Comparison of ENCODE assay signal across 14 cellular contexts in the genomic region with DNA sequence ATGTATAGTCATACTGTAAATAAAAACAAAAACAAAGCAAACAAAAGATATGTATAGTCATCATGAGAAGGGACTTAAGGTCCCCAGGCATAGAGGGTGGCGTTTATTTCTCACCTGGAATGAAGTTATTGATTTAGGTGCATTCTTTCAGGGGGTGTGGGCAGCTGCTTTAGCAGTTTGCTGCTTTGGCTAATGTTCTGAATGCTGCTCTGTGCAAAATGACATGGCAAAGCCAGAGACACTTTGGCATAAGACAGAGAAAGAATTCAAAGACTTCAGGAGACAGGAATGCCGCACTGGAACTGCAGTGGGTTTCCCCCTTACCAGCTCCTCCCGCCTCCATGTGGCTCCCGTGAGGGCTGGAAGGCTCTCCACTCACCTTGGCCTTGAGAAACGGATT. TPM values are rescaled to one million over a fixed set of nuclear protein-coding genes. Genes with fewer than 3 reads are reported as not detected.
A peak's percentile ranks its signal among the peaks of the same experiment; 100 is the strongest.
DNase-seq lines count a peak whose midpoint lies in the region; ATAC-seq and TF ChIP-seq lines count a peak whose summit lies in the region.
"Had no signal": no experiment of that assay in that cellular context is flagged by ENCODE, and none has a peak within 500 bp of the region (broad histone marks: within the 10 kb centered on the region; RNA-seq: fewer than 3 reads in every experiment).

No MANE protein-coding gene starts in this region.

- TF ChIP-seq CTCF in Caco-2 (IDR thresholded peaks at IDR 0.05; ENCODE audit: insufficient read depth in 1 of 2, low read depth in 1 of 2, low read length in 1 of 2, severe bottlenecking in 1 of 2, unreplicated experiment in 1 of 2) (no peak), PC-3 (conservative IDR thresholded peaks at IDR 0.05; ENCODE audit: low read depth, low read length) (no peak), progenitor cell of endocrine pancreas (IDR thresholded peaks at IDR 0.05; ENCODE audit: unreplicated experiment) (no peak), dorsolateral prefrontal cortex (IDR thresholded peaks at IDR 0.05 in 54 of 56, conservative IDR thresholded peaks at IDR 0.05 in 2 of 56; ENCODE audit: low read depth in 1 of 56, partially characterized antibody in 56 of 56) (no peak)

- BruUV-seq in Caco-2 (replicated peaks; lab: Mats Ljungman, UMichigan) (no TSS peak), PC-3 (replicated peaks; lab: Mats Ljungman, UMichigan) (no TSS peak)

- H3K27me3 ChIP-seq in Caco-2 (replicated peaks; ENCODE audit: control insufficient read depth, insufficient read depth, low read length): no peaks in the 10 kb centered on the region
- H3K27me3 ChIP-seq in PC-3 (ENCODE audit: low read length): peaks cover 65% of the 10 kb centered on the region
- H3K27me3 ChIP-seq in dorsolateral prefrontal cortex: no peaks in the 10 kb centered on the region

- no peaks in the 10 kb centered on the region for H4K20me1 ChIP-seq in PC-3 (ENCODE audit: low read length)

- peaks cover 17% of the 10 kb centered on the region for H3K27me3 Mint-ChIP-seq in Caco-2 (ENCODE audit: insufficient read depth, unreplicated experiment)
- peaks cover 4% of the 10 kb centered on the region for H3K27me3 Mint-ChIP-seq in progenitor cell of endocrine pancreas

- H3K4me1 ChIP-seq in Caco-2 (peaks cover 10% of the 10 kb centered on the region), PC-3 (ENCODE audit: insufficient read depth, low read length) (no peaks in the 10 kb centered on the region)
- H3K4me1 ChIP-seq: SJSA1 had no signal

- POLR2A ChIA-PET in Caco-2 (lab: Charles Lee) (no interaction called here), PC-3 (lab: Charles Lee; ENCODE audit: unreplicated experiment) (no interaction called here)

- no peaks in the 10 kb centered on the region for H3K9me3 Mint-ChIP-seq in Caco-2 (ENCODE audit: unreplicated experiment)
- H3K9me3 Mint-ChIP-seq in progenitor cell of endocrine pancreas (ENCODE audit: low read depth): no peaks in the 10 kb centered on the region
- H3K9me3 Mint-ChIP-seq: CD4-positive, alpha-beta memory T cell had no signal

- no peak overlapping the region for H3K4me2 ChIP-seq in PC-3 (ENCODE audit: low read length)

- no peak overlapping the region for H3K4me3 ChIP-seq in Caco-2 (ENCODE audit: low read depth, low read length)
- H3K4me3 ChIP-seq in PC-3 (ENCODE audit: low read length): no peak overlapping the region
- no peak overlapping the region for H3K4me3 ChIP-seq in dorsolateral prefrontal cortex
- H3K4me3 ChIP-seq: SJSA1 had no signal

- no peak overlapping the region for H3K4me3 Mint-ChIP-seq in Caco-2 (ENCODE audit: unreplicated experiment)
- peak overlapping the region; percentile 11 for H3K4me3 Mint-ChIP-seq in progenitor cell of endocrine pancreas (ENCODE audit: low read depth)
- H3K4me3 Mint-ChIP-seq: CD4-positive, alpha-beta memory T cell had no signal

- H3K9me3 ChIP-seq in Caco-2: no peaks in the 10 kb centered on the region
- H3K9me3 ChIP-seq in PC-3 (ENCODE audit: low read length): no peaks in the 10 kb centered on the region
- H3K9me3 ChIP-seq: SJSA1 had no signal

- CTCF ChIA-PET in Caco-2 (lab: Charles Lee) (no interaction called here), PC-3 (lab: Charles Lee) (no interaction called here)

- no peak overlapping the region for H3K9ac ChIP-seq in PC-3 (ENCODE audit: low read length)

- no peaks in the 10 kb centered on the region for H3K79me2 ChIP-seq in PC-3 (ENCODE audit: low read length)

- H3K36me3 ChIP-seq in Caco-2 (ENCODE audit: control insufficient read depth, insufficient read depth, low read length): no peaks in the 10 kb centered on the region
- H3K36me3 ChIP-seq in PC-3 (ENCODE audit: low read depth, low read length): no peaks in the 10 kb centered on the region
- H3K36me3 ChIP-seq: SJSA1 had no signal

- H3K27ac Mint-ChIP-seq in Caco-2 (ENCODE audit: unreplicated experiment): peak overlapping the region; percentile 1
- H3K27ac Mint-ChIP-seq in progenitor cell of endocrine pancreas: peak overlapping the region; percentile 95
- H3K27ac Mint-ChIP-seq: CD4-positive, alpha-beta memory T cell had no signal

- no peak overlapping the region for H2AFZ ChIP-seq in PC-3 (ENCODE audit: low read length)

- no peak for DNase-seq in Caco-2
- peak; percentile 43 for DNase-seq in PC-3
- peak; percentile 12 for DNase-seq in kidney tubule cell (ENCODE audit: low spot score)
- no peak for DNase-seq in progenitor cell of endocrine pancreas (ENCODE audit: low spot score, unreplicated experiment)
- DNase-seq in dorsolateral prefrontal cortex: no peak
- DNase-seq in stimulated activated CD4-positive, alpha-beta T cell treated with anti-CD3 and anti-CD28 coated beads, Interleukin-4, amount 100 ng/mL, for 1 hour: no peak
- no peak for DNase-seq in NCI-H510A treated with DMSO at 0.1 percent for 48 hours (lab: John Stamatoyannopoulos, UW)
- DNase-seq in medulla oblongata (ENCODE audit: extremely low spot score): no peak
- DNase-seq: CD4-positive, alpha-beta memory T cell; IMR-90; NCI-H187 treated with DMSO at 0.1 percent for 48 hours; NCI-H226; NCI-H524 treated with DMSO at 0.1 percent for 48 hours had no signal

- H3K27ac ChIP-seq in PC-3 (ENCODE audit: low read length): no peak overlapping the region
- no peak overlapping the region for H3K27ac ChIP-seq in dorsolateral prefrontal cortex
- H3K27ac ChIP-seq: SJSA1 had no signal

- H3F3A ChIP-seq in PC-3 (ENCODE audit: low read length, unreplicated experiment): no peaks in the 10 kb centered on the region

- H3K4me1 Mint-ChIP-seq in Caco-2 (ENCODE audit: low read depth, unreplicated experiment): peaks cover 10% of the 10 kb centered on the region
- peaks cover 9% of the 10 kb centered on the region for H3K4me1 Mint-ChIP-seq in progenitor cell of endocrine pancreas (ENCODE audit: low read depth)
- H3K4me1 Mint-ChIP-seq: CD4-positive, alpha-beta memory T cell had no signal

- intact Hi-C loops in Caco-2 (cut with micrococcal nuclease; ENCODE audit: unreplicated experiment) (no loop called here), PC-3 (cut with micrococcal nuclease) (no loop called here), dorsolateral prefrontal cortex (cut with DNase I) (no loop called here)

- no peaks in the 10 kb centered on the region for H3K9me2 ChIP-seq in PC-3 (replicated peaks; ENCODE audit: low read length)

- peak; percentile 74 for ATAC-seq in PC-3

- H3K36me3 Mint-ChIP-seq in Caco-2 (ENCODE audit: insufficient read depth, unreplicated experiment): no peaks in the 10 kb centered on the region
- H3K36me3 Mint-ChIP-seq in progenitor cell of endocrine pancreas (ENCODE audit: insufficient read depth): peaks cover 2% of the 10 kb centered on the region
- H3K36me3 Mint-ChIP-seq: CD4-positive, alpha-beta memory T cell had no signal

RNA-seq across cellular contexts. Expression of gene NELFCD, which starts 36.4 kb away (rescaled TPM):
- total RNA-seq in Caco-2 (2022) (230 TPM in 2 replicates), PC-3 (2014; rRNA removed) (131 and 144 TPM in 2 replicates), progenitor cell of endocrine pancreas (116 and 122 TPM in 2 replicates), dorsolateral prefrontal cortex (10 to 100 TPM; 46.8 to 90.1 (median 64.8) TPM)

Comparison
In these comparisons a context has a peak if more than half of its experiments do, and no peak if none do; other contexts are left out.
1. DNase-seq: peak in PC-3 (single experiment) and kidney tubule cell (single experiment); none in Caco-2 (0 of 2), progenitor cell of endocrine pancreas (single experiment), dorsolateral prefrontal cortex (0 of 10), stimulated activated CD4-positive, alpha-beta T cell treated with anti-CD3 and anti-CD28 coated beads, Interleukin-4, amount 100 ng/mL, for 1 hour (single experiment), NCI-H510A treated with DMSO at 0.1 percent for 48 hours (single experiment) and medulla oblongata (single experiment).